Comparison of ENCODE assay signal across 14 cellular contexts in genomic region chr14:65926935-65927700, GRCh38.
DNase-seq lines count a peak whose midpoint lies in the region; ATAC-seq, FAIRE-seq and TF ChIP-seq lines count a peak whose summit lies in the region.
"Had no signal": no experiment of that assay in that cellular context is flagged by ENCODE, and none has a peak within 500 bp of the region (broad histone marks: within the 10 kb centered on the region; RNA-seq: fewer than 3 reads in every experiment).

No MANE protein-coding gene starts in this region.

- H3K4me3 Mint-ChIP-seq in activated naive CD4-positive, alpha-beta T cell treated with anti-CD3 and anti-CD28 coated beads, Interleukin-2, amount 50 U/mL, for 24 hours, result peak overlapping the region; percentile 56
- no peak overlapping the region for H3K4me3 Mint-ChIP-seq in Caco-2 (ENCODE audit: unreplicated experiment)

- H3K27ac ChIP-seq in K562 (ENCODE audit: extremely low read depth, low read depth, low read length) (no peak overlapping the region), upper lobe of left lung (no peak overlapping the region)
- H3K27ac ChIP-seq: coronary artery, esophagus muscularis mucosa had no signal

- TF ChIP-seq POLR2A in K562 (conservative IDR thresholded peaks at IDR 0.05), result no peak
- no peak for TF ChIP-seq POLR2A in upper lobe of left lung (IDR thresholded peaks at IDR 0.05)

- no peak overlapping the region for H2AFZ ChIP-seq in K562 (ENCODE audit: low read depth, low read length)

- CTCF ChIA-PET in K562 (lab: Yijun Ruan, JAX; ENCODE audit: low intra/inter-chr PET ratio) (no interaction called here), Caco-2 (lab: Charles Lee) (no interaction called here)

- no peak overlapping the region for H3K9ac ChIP-seq in K562 (ENCODE audit: insufficient read depth in 1 of 2, low read depth in 2 of 2, low read length in 2 of 2)

- intact Hi-C loops in K562 (cut with micrococcal nuclease) (no loop called here), Caco-2 (cut with micrococcal nuclease; ENCODE audit: unreplicated experiment) (no loop called here)

- H3K9me1 ChIP-seq in K562 (ENCODE audit: control insufficient read depth, insufficient read depth, low read length), result peaks cover 2% of the 10 kb centered on the region

- ATAC-seq in K562 (no peak), upper lobe of left lung (ENCODE audit: low FRiP score in 2 of 2) (no peak), HG02938 (IDR thresholded peaks at IDR 0.05; ENCODE audit: unreplicated experiment) (no peak)
- ATAC-seq: heart left ventricle had no signal

- peak overlapping the region; percentile 91 for H3K27ac Mint-ChIP-seq in activated naive CD4-positive, alpha-beta T cell treated with anti-CD3 and anti-CD28 coated beads, Interleukin-2, amount 50 U/mL, for 24 hours
- no peak overlapping the region for H3K27ac Mint-ChIP-seq in Caco-2 (ENCODE audit: unreplicated experiment)

- H3K4me3 ChIP-seq in K562 (no peak overlapping the region), upper lobe of left lung (no peak overlapping the region), Caco-2 (ENCODE audit: low read depth, low read length) (no peak overlapping the region)
- H3K4me3 ChIP-seq: coronary artery, esophagus muscularis mucosa, heart left ventricle had no signal

- no peaks in the 10 kb centered on the region for H3K36me3 Mint-ChIP-seq in activated naive CD4-positive, alpha-beta T cell treated with anti-CD3 and anti-CD28 coated beads, Interleukin-2, amount 50 U/mL, for 24 hours
- H3K36me3 Mint-ChIP-seq in Caco-2 (ENCODE audit: insufficient read depth, unreplicated experiment), result no peaks in the 10 kb centered on the region

- peaks cover 61% of the 10 kb centered on the region for H3K4me1 Mint-ChIP-seq in activated naive CD4-positive, alpha-beta T cell treated with anti-CD3 and anti-CD28 coated beads, Interleukin-2, amount 50 U/mL, for 24 hours
- no peaks in the 10 kb centered on the region for H3K4me1 Mint-ChIP-seq in Caco-2 (ENCODE audit: low read depth, unreplicated experiment)

- BruUV-seq in K562 (replicated peaks; lab: Mats Ljungman, UMichigan) (no TSS peak), Caco-2 (replicated peaks; lab: Mats Ljungman, UMichigan) (no TSS peak)

- H3K9me3 ChIP-seq in K562 (replicated peaks; ENCODE audit: control insufficient read depth, insufficient read depth, low read depth, low read length) (no peaks in the 10 kb centered on the region), upper lobe of left lung (no peaks in the 10 kb centered on the region), Caco-2 (no peaks in the 10 kb centered on the region)
- H3K9me3 ChIP-seq: esophagus muscularis mucosa, heart left ventricle had no signal

- H3K36me3 ChIP-seq in K562 (ENCODE audit: control insufficient read depth, insufficient read depth, low read length) (no peaks in the 10 kb centered on the region), upper lobe of left lung (no peaks in the 10 kb centered on the region), Caco-2 (ENCODE audit: control insufficient read depth, insufficient read depth, low read length) (no peaks in the 10 kb centered on the region)
- H3K36me3 ChIP-seq: esophagus muscularis mucosa, heart left ventricle had no signal

- no peak for TF ChIP-seq RAD21 in K562 (CRISPR knock-in tag; conservative IDR thresholded peaks at IDR 0.05 in 1 of 2, IDR thresholded peaks at IDR 0.05 in 1 of 2)

- DNase-seq in activated naive CD4-positive, alpha-beta T cell treated with anti-CD3 and anti-CD28 coated beads, Interleukin-2, amount 50 U/mL, for 16 hours, result no peak
- DNase-seq in NOMO-1 treated with dmso at 0.1 percent for 144 hours (lab: John Stamatoyannopoulos, UW; ENCODE audit: unreplicated experiment), result peak; percentile 17
- DNase-seq in K562 (ENCODE audit: extremely low read depth in 1 of 4, low spot score in 3 of 4), result no peak
- no peak for DNase-seq in upper lobe of left lung
- DNase-seq in NCI-H2227 (lab: John Stamatoyannopoulos, UW; ENCODE audit: unreplicated experiment), result no peak
- DNase-seq in Caco-2, result no peak
- DNase-seq: amniotic stem cell, heart left ventricle, left cardiac atrium, NCI-H2171 had no signal

- no peak overlapping the region for H3K4me2 ChIP-seq in K562 (ENCODE audit: insufficient read depth, low read length)

- in situ Hi-C loops in K562 (cut with MboI), result no loop called here

- TF ChIP-seq CTCF in K562 (IDR thresholded peaks at IDR 0.05 in 2 of 3, conservative IDR thresholded peaks at IDR 0.05 in 1 of 3; ENCODE audit: insufficient read depth in 2 of 3, low read depth in 1 of 3, low read length in 3 of 3) (no peak), upper lobe of left lung (IDR thresholded peaks at IDR 0.05) (no peak), Caco-2 (IDR thresholded peaks at IDR 0.05; ENCODE audit: insufficient read depth in 1 of 2, low read depth in 1 of 2, low read length in 1 of 2, severe bottlenecking in 1 of 2, unreplicated experiment in 1 of 2) (no peak)

- no peaks in the 10 kb centered on the region for H3K27me3 Mint-ChIP-seq in activated naive CD4-positive, alpha-beta T cell treated with anti-CD3 and anti-CD28 coated beads, Interleukin-2, amount 50 U/mL, for 24 hours
- peaks cover 10% of the 10 kb centered on the region for H3K27me3 Mint-ChIP-seq in Caco-2 (ENCODE audit: insufficient read depth, unreplicated experiment)

- no peaks in the 10 kb centered on the region for H3K79me2 ChIP-seq in K562 (ENCODE audit: control insufficient read depth, insufficient read depth, low read length)

- FAIRE-seq in K562 (lab: Jason Lieb, UNC), result no peak

- TF ChIP-seq EP300 in K562 (IDR thresholded peaks at IDR 0.05; ENCODE audit: low read length) (no peak), upper lobe of left lung (IDR thresholded peaks at IDR 0.05) (no peak)

- WGBS in K562 (ENCODE audit: insufficient coverage, low coverage, missing lambda C conversion rate), result 2% methylated on average over 7 of the region's 7 CpGs
- 75 to 78% methylated on average over 7 of the region's 7 CpGs for WGBS in upper lobe of left lung, 2 donors

- no peaks in the 10 kb centered on the region for H3K9me3 Mint-ChIP-seq in activated naive CD4-positive, alpha-beta T cell treated with anti-CD3 and anti-CD28 coated beads, Interleukin-2, amount 50 U/mL, for 24 hours
- H3K9me3 Mint-ChIP-seq in Caco-2 (ENCODE audit: unreplicated experiment), result no peaks in the 10 kb centered on the region

- H4K20me1 ChIP-seq in K562 (replicated peaks; ENCODE audit: control insufficient read depth, insufficient read depth, low read length), result no peaks in the 10 kb centered on the region

- POLR2A ChIA-PET in K562 (lab: Yijun Ruan, JAX), result interaction anchor here (0.6 kb wide), 1 partner anchor 658 kb away, joined by 3 read pairs; no protein-coding TSS in a partner anchor
- POLR2A ChIA-PET in Caco-2 (lab: Charles Lee), result no interaction called here

- H3K4me1 ChIP-seq in K562 (replicated peaks in 1 of 2; ENCODE audit: control insufficient read depth in 2 of 2, insufficient read depth in 2 of 2, low read length in 2 of 2) (0 out of 5 replicates have a peak, but pooled peaks cover 0 to 7% of the 10 kb centered on the region in 2 experiments), upper lobe of left lung (no peaks in the 10 kb centered on the region), Caco-2 (no peaks in the 10 kb centered on the region)
- H3K4me1 ChIP-seq: esophagus muscularis mucosa, heart left ventricle had no signal

- no peaks in the 10 kb centered on the region for H3K27me3 ChIP-seq in K562 (ENCODE audit: control insufficient read depth in 2 of 2, insufficient read depth in 2 of 2, low read length in 2 of 2)
- H3K27me3 ChIP-seq in upper lobe of left lung, result no peaks in the 10 kb centered on the region
- no peaks in the 10 kb centered on the region; the same call in 1 of the 2 replicates for H3K27me3 ChIP-seq in Caco-2 (replicated peaks; ENCODE audit: control insufficient read depth, insufficient read depth, low read length)

TF ChIP-seq in K562, 482 proteins besides CTCF, POLR2A, EP300 and RAD21:
- no peak for TF ChIP-seq PRPF4 (IDR thresholded peaks at IDR 0.05; ENCODE audit: insufficient read depth, low read depth, low read length, poor library complexity, severe bottlenecking)
- TF ChIP-seq SPI1 (IDR thresholded peaks at IDR 0.05; ENCODE audit: borderline replicate concordance, low read depth, low read length), result peak; percentile 32; the same call in 1 of the 2 replicates
